1 cellular context compared by ENCODE assay signal in genomic region chr3:17745894-17746293, GRCh38.
A peak's percentile ranks its signal among the peaks of the same experiment; 100 is the strongest.
TF ChIP-seq lines count a peak whose summit lies in the region.

No MANE protein-coding gene starts in this region.

TF ChIP-seq in K562, 482 proteins besides CTCF, POLR2A, EP300 and RAD21 (continued from another document and continues in another):
- TF ChIP-seq SREBF2 (CRISPR knock-in tag; IDR thresholded peaks at IDR 0.05) (no peak), TAF9B (IDR thresholded peaks at IDR 0.05; ENCODE audit: partially characterized antibody) (no peak), HSF4 (CRISPR knock-in tag; IDR thresholded peaks at IDR 0.05; ENCODE audit: borderline replicate concordance) (no peak), NUFIP1 (IDR thresholded peaks at IDR 0.05; ENCODE audit: partially characterized antibody) (no peak), HMBOX1 (IDR thresholded peaks at IDR 0.05) (0 out of 2 replicates have a peak, but pooled peaks have one; percentile 29), PHTF2 (CRISPR knock-in tag; IDR thresholded peaks at IDR 0.05) (no peak), MAFF (IDR thresholded peaks at IDR 0.05; ENCODE audit: low read length) (peak; percentile 38; the same call in 1 of the 2 replicates), KLF1 (tag; IDR thresholded peaks at IDR 0.05) (no peak), TCF3 (CRISPR knock-in tag; IDR thresholded peaks at IDR 0.05) (peak; percentile 8; the same call in 1 of the 2 replicates), GATAD2B (IDR thresholded peaks at IDR 0.05; ENCODE audit: borderline replicate concordance) (no peak), NR3C1 (CRISPR knock-in tag; IDR thresholded peaks at IDR 0.05) (no peak), ZNF316 (IDR thresholded peaks at IDR 0.05) (peak; percentile 55; the same call in 1 of the 2 replicates), ATF4 (CRISPR knock-in tag; IDR thresholded peaks at IDR 0.05) (no peak), TSC22D4 (tag; IDR thresholded peaks at IDR 0.05) (no peak), MAFG (tag; conservative IDR thresholded peaks at IDR 0.05) (peak; percentile 60), POU5F1 (IDR thresholded peaks at IDR 0.05; ENCODE audit: borderline replicate concordance, low read depth, low read length, partially characterized antibody) (no peak), ZNF318 (IDR thresholded peaks at IDR 0.05; ENCODE audit: borderline replicate concordance in 1 of 2, low read depth in 1 of 2) (no peak), MCM3 (IDR thresholded peaks at IDR 0.05) (no peak), ZNF165 (CRISPR knock-in tag; IDR thresholded peaks at IDR 0.05; ENCODE audit: borderline replicate concordance) (no peak), ZHX1 (conservative IDR thresholded peaks at IDR 0.05; ENCODE audit: low read length) (no peak), GTF2F1 (IDR thresholded peaks at IDR 0.05; ENCODE audit: low read depth, low read length) (no peak), NONO (IDR thresholded peaks at IDR 0.05; ENCODE audit: low read depth in 2 of 2, low read length in 1 of 2) (no peak), BDP1 (IDR thresholded peaks at IDR 0.05; ENCODE audit: insufficient read depth, insufficient read length) (no peak), ZMIZ1 (IDR thresholded peaks at IDR 0.05; ENCODE audit: low read depth in 2 of 2, low read length in 2 of 2) (no peak), RBM22 (IDR thresholded peaks at IDR 0.05; ENCODE audit: low read depth, low read length, poor library complexity, severe bottlenecking) (no peak), MLLT1 (IDR thresholded peaks at IDR 0.05) (no peak), MIER1 (IDR thresholded peaks at IDR 0.05; ENCODE audit: low read depth) (no peak), NR1H2 (CRISPR knock-in tag; IDR thresholded peaks at IDR 0.05) (no peak), CHAMP1 (IDR thresholded peaks at IDR 0.05) (no peak), SPI1 (IDR thresholded peaks at IDR 0.05; ENCODE audit: borderline replicate concordance, low read depth, low read length) (no peak), TAF15 (IDR thresholded peaks at IDR 0.05; ENCODE audit: low read depth, low read length) (no peak), FOXK1 (CRISPR knock-in tag; IDR thresholded peaks at IDR 0.05; ENCODE audit: borderline replicate concordance) (no peak), NFIX (CRISPR knock-in tag; IDR thresholded peaks at IDR 0.05; ENCODE audit: low read depth) (no peak), E4F1 (CRISPR knock-in tag; IDR thresholded peaks at IDR 0.05; ENCODE audit: borderline replicate concordance) (no peak)
